ENCODE assay signal across 8 cellular contexts in genomic region chr2:39118786-39119499, GRCh38. TPM values are rescaled to one million over a fixed set of nuclear protein-coding genes. Genes with fewer than 3 reads are reported as not detected.
DNase-seq lines count a peak whose midpoint lies in the region; ATAC-seq, FAIRE-seq and TF ChIP-seq lines count a peak whose summit lies in the region.

No MANE protein-coding gene starts in this region.

- H2BK120ac ChIP-seq in neuronal stem cell (ENCODE audit: low read depth, low read length), result no peak overlapping the region

- DNase-seq in DND-41 (no peak), M059J (ENCODE audit: low read depth) (peak; percentile 22), colonic mucosa (no peak), D721Med (ENCODE audit: insufficient read length, low spot score) (no peak), neuronal stem cell (ENCODE audit: low spot score) (no peak)
- DNase-seq in naive thymus-derived CD8-positive, alpha-beta T cell, result peak in 2 of 10 donors; percentile 7 to 9
- no peak for DNase-seq in stimulated activated CD4-positive, alpha-beta T cell treated with anti-CD3 and anti-CD28 coated beads, Interleukin-4, amount 100 ng/mL, for 4 hours

- no peak overlapping the region for H4K91ac ChIP-seq in neuronal stem cell (ENCODE audit: low read depth, low read length, poor library complexity)

- peaks cover 39% of the 10 kb centered on the region for H4K20me1 ChIP-seq in DND-41 (ENCODE audit: insufficient read depth, low read length)

- H3K27ac ChIP-seq in DND-41 (ENCODE audit: low read length), result peak overlapping the region; percentile 77; the same call in 1 of the 2 replicates
- H3K27ac ChIP-seq in colonic mucosa, result peak overlapping the region; percentile 99
- no peak overlapping the region for H3K27ac ChIP-seq in neuronal stem cell (replicated peaks; ENCODE audit: low read length)

- FAIRE-seq in D721Med (lab: Jason Lieb, UNC), result no peak

- no peaks in the 10 kb centered on the region for H3K9me3 ChIP-seq in DND-41 (ENCODE audit: insufficient read depth, low read length, severe bottlenecking)
- no peaks in the 10 kb centered on the region for H3K9me3 ChIP-seq in colonic mucosa
- H3K9me3 ChIP-seq in neuronal stem cell (replicated peaks in 1 of 2; ENCODE audit: control insufficient read depth in 2 of 2, insufficient read depth in 1 of 2, low read depth in 1 of 2, low read length in 2 of 2), result no peaks in the 10 kb centered on the region

- peaks cover 91% of the 10 kb centered on the region for H3K79me2 ChIP-seq in DND-41 (ENCODE audit: insufficient read depth, low read length)

- H3K36me3 Mint-ChIP-seq in naive thymus-derived CD8-positive, alpha-beta T cell, result peaks cover 6 to 21% (median 12%) of the 10 kb centered on the region in 3 donors

- WGBS in neuronal stem cell (ENCODE audit: extremely low coverage in 2 of 2, insufficient read length in 2 of 2, insufficient replicate concordance in 1 of 2), 2 donors, result no CpG with 5 or more reads among the region's 6 CpGs

- peaks cover 1% of the 10 kb centered on the region for H3K79me1 ChIP-seq in neuronal stem cell (ENCODE audit: low read depth, low read length)

- TF ChIP-seq CTCF in DND-41 (IDR thresholded peaks at IDR 0.05; ENCODE audit: borderline replicate concordance, extremely low read depth, low read length, poor library complexity, severe bottlenecking) (no peak), colonic mucosa (IDR thresholded peaks at IDR 0.05) (no peak), D721Med (IDR thresholded peaks at IDR 0.05; ENCODE audit: insufficient read depth, missing control alignments) (no peak)

- no peak overlapping the region for H3K14ac ChIP-seq in neuronal stem cell (ENCODE audit: low read length)

- H2BK5ac ChIP-seq in neuronal stem cell (ENCODE audit: low read length), result no peak overlapping the region

- no peak overlapping the region for H3K23ac ChIP-seq in neuronal stem cell (ENCODE audit: low read depth, low read length, poor library complexity)

- peak overlapping the region; percentile 82 for H3K9ac ChIP-seq in DND-41 (ENCODE audit: low read depth, low read length)
- H3K9ac ChIP-seq in colonic mucosa (ENCODE audit: low read depth in 2 of 2, low read length in 2 of 2), result peak overlapping the region in 1 of 2 donors; percentile 92
- H3K9ac ChIP-seq in neuronal stem cell (ENCODE audit: low read depth, low read length, poor library complexity), result no peak overlapping the region

- no peaks in the 10 kb centered on the region for H3K9me3 Mint-ChIP-seq in naive thymus-derived CD8-positive, alpha-beta T cell

- no peaks in the 10 kb centered on the region for H3K27me3 Mint-ChIP-seq in naive thymus-derived CD8-positive, alpha-beta T cell

- peak overlapping the region; percentile 84 to 97 (median 94) for H3K4me3 Mint-ChIP-seq in naive thymus-derived CD8-positive, alpha-beta T cell

- H2AFZ ChIP-seq in DND-41 (ENCODE audit: low read depth, low read length) (no peak overlapping the region), neuronal stem cell (ENCODE audit: low read length) (no peak overlapping the region)

- H3K27me3 ChIP-seq in DND-41 (ENCODE audit: insufficient read depth, low read length, poor library complexity), result no peaks in the 10 kb centered on the region
- no peaks in the 10 kb centered on the region for H3K27me3 ChIP-seq in colonic mucosa
- H3K27me3 ChIP-seq in neuronal stem cell (ENCODE audit: control insufficient read depth in 3 of 3, insufficient read depth in 3 of 3, low read depth in 1 of 3, low read length in 3 of 3), result no peaks in the 10 kb centered on the region

- peak overlapping the region; percentile 77 to 85 for H3K4me3 ChIP-seq in DND-41 (ENCODE audit: low read depth in 1 of 2, low read length in 2 of 2)
- peak overlapping the region; percentile 79 for H3K4me3 ChIP-seq in colonic mucosa
- peak overlapping the region in 1 of 2 donors; percentile 56 for H3K4me3 ChIP-seq in neuronal stem cell (ENCODE audit: low read length in 2 of 2)

- H3K36me3 ChIP-seq in DND-41 (ENCODE audit: insufficient read depth, low read length), result peaks cover 19% of the 10 kb centered on the region
- H3K36me3 ChIP-seq in colonic mucosa, result no peaks in the 10 kb centered on the region
- H3K36me3 ChIP-seq in neuronal stem cell (replicated peaks in 1 of 2; ENCODE audit: control insufficient read depth in 2 of 2, insufficient read depth in 2 of 2, low read length in 2 of 2), result peaks cover 2 to 33% of the 10 kb centered on the region in 2 donors

- H4K8ac ChIP-seq in neuronal stem cell (ENCODE audit: low read depth, low read length), result no peak overlapping the region

- POLR2A ChIA-PET in naive thymus-derived CD8-positive, alpha-beta T cell (lab: Charles Lee), result interaction anchor here (0.9 to 4.7 kb wide), 8 partner anchors 7 to 368 kb away, joined by 3 to 107 read pairs (median 10); partner anchors contain the start of gene SRSF7

- intact Hi-C loops in colonic mucosa (cut with DNase I), result loop anchor here (5.0 kb wide), 1 partner anchor 108 kb away; no protein-coding TSS in a partner anchor

- H3K4me1 Mint-ChIP-seq in naive thymus-derived CD8-positive, alpha-beta T cell, result peaks cover 37 to 72% (median 69%) of the 10 kb centered on the region in 4 donors

- peak overlapping the region; percentile 86 to 94 (median 90) for H3K27ac Mint-ChIP-seq in naive thymus-derived CD8-positive, alpha-beta T cell

- no peak overlapping the region for H2AK5ac ChIP-seq in neuronal stem cell (ENCODE audit: low read depth, low read length)

- no peak overlapping the region for H3K18ac ChIP-seq in neuronal stem cell (ENCODE audit: low read length)

- H3K4me1 ChIP-seq in DND-41 (ENCODE audit: insufficient read depth, low read length) (peaks cover 51% of the 10 kb centered on the region), colonic mucosa (peaks cover 8% of the 10 kb centered on the region), neuronal stem cell (ENCODE audit: control insufficient read depth in 2 of 2, insufficient read depth in 1 of 2, low read depth in 1 of 2, low read length in 2 of 2) (peaks cover 6 to 8% of the 10 kb centered on the region in 2 donors)

- no peak overlapping the region for H2BK12ac ChIP-seq in neuronal stem cell (ENCODE audit: low read length)

- peak overlapping the region; percentile 98 for H3K4me2 ChIP-seq in DND-41 (ENCODE audit: insufficient read depth, low read length)
- H3K4me2 ChIP-seq in neuronal stem cell (ENCODE audit: insufficient read depth, low read length, poor library complexity, severe bottlenecking), result no peak overlapping the region

- no peak overlapping the region for H2BK15ac ChIP-seq in neuronal stem cell (ENCODE audit: low read length)

- no peak overlapping the region for H3K4ac ChIP-seq in neuronal stem cell (ENCODE audit: low read length)

- no peak for ATAC-seq in DND-41 (ENCODE audit: insufficient read depth, low read depth)
- ATAC-seq in naive thymus-derived CD8-positive, alpha-beta T cell, result no peak
- no peak for ATAC-seq in GM21786 (IDR thresholded peaks at IDR 0.05; ENCODE audit: unreplicated experiment)

RNA-seq across cellular contexts. Expression of gene SOS1, which starts 1.9 kb away (rescaled TPM):
- 6.8 and 11.8 TPM in 2 replicates for total RNA-seq in M059J (2014; rRNA removed; shearing (Covaris generic))
- total RNA-seq in colonic mucosa, result 10 to 100 TPM; 26.3 to 43.9 TPM
- 10 to 100 TPM; 42.9 to 51.6 TPM for total RNA-seq in naive thymus-derived CD8-positive, alpha-beta T cell
- polyA plus RNA-seq in naive thymus-derived CD8-positive, alpha-beta T cell, result 10 to 100 TPM; 10.6 to 13.7 (median 11.7) TPM
- polyA plus RNA-seq in neuronal stem cell (2013, experiment 1 of 2), result 29.4 TPM
- polyA plus RNA-seq in neuronal stem cell (2013, experiment 2 of 2), result 32.4 TPM
